8 cellular contexts compared by ENCODE assay signal in genomic region chr22:24156915-24157782, GRCh38. TPM values are rescaled to one million over a fixed set of nuclear protein-coding genes. Genes with fewer than 3 reads are reported as not detected.
DNase-seq lines count a peak whose midpoint lies in the region; ATAC-seq lines count a peak whose summit lies in the region.

No MANE protein-coding gene starts in this region.

- DNase-seq in AG08396 (ENCODE audit: low spot score): peak; percentile 88
- DNase-seq in NCI-H2227 treated with DMSO at 0.1 percent for 48 hours (lab: John Stamatoyannopoulos, UW): peak; percentile 65
- peak; percentile 77 for DNase-seq in activated CD4-positive, CD25-positive, alpha-beta regulatory T cell treated with anti-CD3 and anti-CD28 coated beads, Interleukin-2, amount 50 U/mL, for 72 hours
- peak; percentile 81 for DNase-seq in cerebellum (ENCODE audit: low spot score)
- peak; percentile 55 to 61 for DNase-seq in stimulated activated CD4-positive, alpha-beta T cell treated with anti-CD3 and anti-CD28 coated beads, Interleukin-1b, Interleukin-23, amount 100 ng/mL, for 4 hours (ENCODE audit: low read depth in 2 of 2)

- no peaks in the 10 kb centered on the region for H3K27me3 ChIP-seq in layer of hippocampus (ENCODE audit: control insufficient read depth, insufficient read depth, low read length)

- peak overlapping the region; percentile 71 for H3K27ac ChIP-seq in layer of hippocampus (ENCODE audit: low read depth, low read length)

- peak; percentile 77 for ATAC-seq in GM18868 (IDR thresholded peaks at IDR 0.05; ENCODE audit: unreplicated experiment)
- ATAC-seq in HG03097 (IDR thresholded peaks at IDR 0.05; ENCODE audit: low FRiP score, unreplicated experiment): peak; percentile 59

RNA-seq across cellular contexts. Expression of gene SUSD2, which starts 24.1 kb away (rescaled TPM):
- 0.54 TPM for total RNA-seq in cerebellum

Comparison
In these comparisons a context has a peak if more than half of its experiments do, and no peak if none do; other contexts are left out.
1. Peak in every context shown above with its lines: DNase-seq, ATAC-seq and H3K27ac ChIP-seq.